ENCODE assay signal across 27 cellular contexts in the genomic region with DNA sequence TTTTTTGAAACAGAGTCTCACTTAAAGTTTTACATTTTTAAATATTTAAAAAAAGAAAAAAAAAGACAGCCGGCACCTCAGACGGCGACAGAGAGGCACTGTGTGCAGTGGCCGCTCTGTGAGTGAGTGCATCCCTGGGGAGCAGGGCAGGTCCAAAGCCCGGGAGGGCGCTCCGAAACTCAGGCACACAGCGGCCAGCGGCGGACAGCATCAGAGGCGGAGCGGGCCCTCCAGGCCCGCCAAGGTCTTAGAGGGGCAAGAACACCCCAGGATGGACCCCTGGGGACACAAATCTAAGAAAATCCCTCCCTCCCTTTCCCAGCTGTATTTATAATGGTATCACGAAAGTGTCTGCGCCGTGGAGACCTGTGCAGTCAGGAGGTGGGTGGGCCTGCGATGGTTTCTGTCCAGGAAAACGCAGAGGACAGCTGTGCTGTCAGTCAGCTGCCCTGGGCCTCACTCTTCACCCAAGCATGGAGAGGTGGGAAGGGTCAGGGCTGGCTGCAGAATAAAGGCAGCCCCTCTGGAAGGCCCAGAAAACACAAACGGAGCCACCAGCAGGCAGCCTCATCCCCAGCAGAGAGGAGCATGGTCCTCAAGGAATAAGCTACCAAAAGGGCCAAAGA. TPM values are rescaled to one million over a fixed set of nuclear protein-coding genes. Genes with fewer than 3 reads are reported as not detected.
A peak's percentile ranks its signal among the peaks of the same experiment; 100 is the strongest.
DNase-seq lines count a peak whose midpoint lies in the region; ATAC-seq, FAIRE-seq and TF ChIP-seq lines count a peak whose summit lies in the region.
"Had no signal": no experiment of that assay in that cellular context is flagged by ENCODE, and none has a peak within 500 bp of the region (broad histone marks: within the 10 kb centered on the region; RNA-seq: fewer than 3 reads in every experiment).

No MANE protein-coding gene starts in this region.

- no peaks in the 10 kb centered on the region for H3K27me3 ChIP-seq in HepG2 (ENCODE audit: control insufficient read depth in 1 of 2, insufficient read depth in 2 of 2, low read length in 2 of 2)
- H3K27me3 ChIP-seq in psoas muscle (ENCODE audit: insufficient read depth in 3 of 3, low read length in 2 of 3), result no peaks in the 10 kb centered on the region
- no peaks in the 10 kb centered on the region for H3K27me3 ChIP-seq in colonic mucosa
- H3K27me3 ChIP-seq: brain microvascular endothelial cell, sigmoid colon had no signal

- no TSS peak for BruUV-seq in HepG2 (replicated peaks; lab: Mats Ljungman, UMichigan)

- ATAC-seq in WTC11, result no peak
- no peak for ATAC-seq in HepG2
- ATAC-seq in psoas muscle, result peak in 1 of 4 donors; percentile 40
- ATAC-seq in GM19324 (IDR thresholded peaks at IDR 0.05; ENCODE audit: low FRiP score, unreplicated experiment), result no peak
- ATAC-seq: activated T-helper 17 cell treated with anti-CD3 and anti-CD28 coated beads, Interleukin-2, amount 50 U/mL, for 72 hours; HCT116; left colon had no signal

- no peak for FAIRE-seq in HepG2 (lab: Jason Lieb, UNC)
- FAIRE-seq: endothelial cell of umbilical vein, frontal cortex, GM12891 had no signal

- H3K4me3 Mint-ChIP-seq in WTC11, result no peak overlapping the region
- H3K4me3 Mint-ChIP-seq in immature natural killer cell, result no peak overlapping the region
- H3K4me3 Mint-ChIP-seq: activated CD4-positive, alpha-beta memory T cell treated with anti-CD3 and anti-CD28 coated beads, Interleukin-2, amount 10 ng/mL, durations not matched to agents 7 days and 5 days; activated T-helper 17 cell treated with anti-CD3 and anti-CD28 coated beads, Interleukin-2, amount 50 U/mL, for 72 hours; T-helper 2 cell treated with Interferon-gamma antibody and Interleukin-4, amounts not matched to agents 5 μg/mL and 100 μg/mL, for 36 hours; type B pancreatic cell had no signal

- H2AFZ ChIP-seq in HepG2 (ENCODE audit: low read length), result no peak overlapping the region

- POLR2A ChIA-PET in WTC11 (lab: Charles Lee), result interaction anchor here (0.7 kb wide), 1 partner anchor 31 kb away, joined by 3 read pairs; no protein-coding TSS in a partner anchor
- POLR2A ChIA-PET in HepG2 (lab: Yijun Ruan, JAX), result no interaction called here

- no peak overlapping the region for H3K27ac ChIP-seq in HepG2 (ENCODE audit: extremely low read length, insufficient read depth, low read length)
- H3K27ac ChIP-seq in psoas muscle, result peak overlapping the region; percentile 60
- H3K27ac ChIP-seq in colonic mucosa, result no peak overlapping the region
- H3K27ac ChIP-seq: brain microvascular endothelial cell, prostate gland, sigmoid colon had no signal

- H3K9me3 ChIP-seq in HepG2 (ENCODE audit: low read length) (no peaks in the 10 kb centered on the region), psoas muscle (no peaks in the 10 kb centered on the region), colonic mucosa (no peaks in the 10 kb centered on the region)
- H3K9me3 ChIP-seq: prostate gland, sigmoid colon had no signal

- DNase-seq in GM13977 (ENCODE audit: low spot score) (peak; percentile 20), WTC11 (ENCODE audit: low spot score) (no peak), HepG2 (ENCODE audit: low spot score) (no peak), psoas muscle (peak in 1 of 2 donors; percentile 56), immature natural killer cell (no peak), colonic mucosa (no peak), NCI-H1436 (lab: John Stamatoyannopoulos, UW) (no peak)
- DNase-seq: activated CD4-positive, alpha-beta memory T cell treated with anti-CD3 and anti-CD28 coated beads, Interleukin-2, amount 10 ng/mL, durations not matched to agents 7 days and 5 days; activated CD4-positive, alpha-beta T cell treated with anti-CD3 and anti-CD28 coated beads for 1 hour; activated naive CD4-positive, alpha-beta T cell treated with anti-CD3 and anti-CD28 coated beads, Interleukin-2, amount 50 U/mL, for 16 hours; left colon; mesendoderm; NCI-H510A; OCI-M1; stimulated activated CD4-positive, alpha-beta T cell treated with anti-CD3 and anti-CD28 coated beads, Interleukin-15, amount 100 ng/mL, for 24 hours; stimulated activated CD4-positive, alpha-beta T cell treated with anti-CD3 and anti-CD28 coated beads, Interleukin-4, amount 100 ng/mL, for 4 hours had no signal

- TF ChIP-seq RAD21 in HepG2 (CRISPR knock-in tag; IDR thresholded peaks at IDR 0.05), result no peak

- CTCF ChIA-PET in WTC11 (lab: Charles Lee) (interaction anchor here (2.3 kb wide), 1 partner anchor 11 kb away, joined by 7 read pairs; no protein-coding TSS in a partner anchor), HepG2 (lab: Yijun Ruan, JAX; ENCODE audit: low intra/inter-chr PET ratio, low total read pairs) (no interaction called here)

- peaks cover 65% of the 10 kb centered on the region for H3K4me1 ChIP-seq in HepG2 (ENCODE audit: insufficient read depth, low read length)
- H3K4me1 ChIP-seq in psoas muscle, result peaks cover 77% of the 10 kb centered on the region
- H3K4me1 ChIP-seq in colonic mucosa, result no peaks in the 10 kb centered on the region

- 96% methylated on average over 19 of the region's 19 CpGs for WGBS in HepG2 (ENCODE audit: low lambda C conversion rate)
- WGBS in psoas muscle, 3 donors, result 37 to 62% (median 44%) methylated on average over 19 of the region's 19 CpGs

- H4K20me1 ChIP-seq in HepG2 (ENCODE audit: insufficient read depth, low read length), result peaks cover 27% of the 10 kb centered on the region; the same call in 1 of the 2 replicates

- intact Hi-C loops in HepG2 (cut with micrococcal nuclease; ENCODE audit: unreplicated experiment), result no loop called here
- intact Hi-C loops in psoas muscle (cut with DNase I), result loop anchor here in 1 of 2 donors (5.0 kb wide), 1 partner anchor 115 kb away; no protein-coding TSS in a partner anchor
- intact Hi-C loops in colonic mucosa (cut with DNase I), result no loop called here

- TF ChIP-seq POLR2A in HepG2 (IDR thresholded peaks at IDR 0.05; ENCODE audit: insufficient read depth in 1 of 2, low read depth in 2 of 2, low read length in 2 of 2), result no peak

- H3K36me3 Mint-ChIP-seq in WTC11, result no peaks in the 10 kb centered on the region
- H3K36me3 Mint-ChIP-seq in immature natural killer cell, result no peaks in the 10 kb centered on the region
- H3K36me3 Mint-ChIP-seq: type B pancreatic cell had no signal

- H3K27me3 Mint-ChIP-seq in WTC11 (ENCODE audit: low read depth) (no peaks in the 10 kb centered on the region), immature natural killer cell (ENCODE audit: low read depth in 3 of 3) (peaks cover 0 to 3% (median 2%) of the 10 kb centered on the region in 3 donors)
- H3K27me3 Mint-ChIP-seq: activated CD4-positive, alpha-beta memory T cell treated with anti-CD3 and anti-CD28 coated beads, Interleukin-2, amount 10 ng/mL, durations not matched to agents 7 days and 5 days; activated T-helper 17 cell treated with anti-CD3 and anti-CD28 coated beads, Interleukin-2, amount 50 U/mL, for 72 hours; type B pancreatic cell had no signal

- no peak overlapping the region for H3K4me2 ChIP-seq in HepG2 (ENCODE audit: low read depth, low read length)

- peaks cover 88% of the 10 kb centered on the region for H3K79me2 ChIP-seq in HepG2 (ENCODE audit: insufficient read depth, low read length)

- H3K36me3 ChIP-seq in HepG2 (replicated peaks in 1 of 2; ENCODE audit: control insufficient read depth in 1 of 2, insufficient read depth in 2 of 2, low read length in 2 of 2) (no peaks in the 10 kb centered on the region), psoas muscle (ENCODE audit: insufficient read depth in 1 of 2, low read depth in 1 of 2) (no peaks in the 10 kb centered on the region), colonic mucosa (no peaks in the 10 kb centered on the region)
- H3K36me3 ChIP-seq: brain microvascular endothelial cell, prostate gland, sigmoid colon had no signal

- H3K27ac Mint-ChIP-seq in WTC11, result peak overlapping the region; percentile 20
- no peak overlapping the region for H3K27ac Mint-ChIP-seq in immature natural killer cell
- H3K27ac Mint-ChIP-seq: activated CD4-positive, alpha-beta memory T cell treated with anti-CD3 and anti-CD28 coated beads, Interleukin-2, amount 10 ng/mL, durations not matched to agents 7 days and 5 days; T-helper 2 cell treated with Interferon-gamma antibody and Interleukin-4, amounts not matched to agents 5 μg/mL and 100 μg/mL, for 36 hours; type B pancreatic cell had no signal

- H3K4me3 ChIP-seq in HepG2 (replicated peaks in 1 of 3; ENCODE audit: insufficient read depth in 1 of 3, low read depth in 2 of 3, low read length in 3 of 3) (no peak overlapping the region), psoas muscle (peak overlapping the region; percentile 20), colonic mucosa (no peak overlapping the region)
- H3K4me3 ChIP-seq: prostate gland, sigmoid colon had no signal

- H3K4me1 Mint-ChIP-seq in WTC11 (peaks cover 34% of the 10 kb centered on the region), immature natural killer cell (peaks cover 51 to 70% of the 10 kb centered on the region in 2 donors)
- H3K4me1 Mint-ChIP-seq: activated CD4-positive, alpha-beta memory T cell treated with anti-CD3 and anti-CD28 coated beads, Interleukin-2, amount 10 ng/mL, durations not matched to agents 7 days and 5 days had no signal

- H3K9me3 Mint-ChIP-seq in WTC11 (no peaks in the 10 kb centered on the region), immature natural killer cell (no peaks in the 10 kb centered on the region)
- H3K9me3 Mint-ChIP-seq: activated CD4-positive, alpha-beta memory T cell treated with anti-CD3 and anti-CD28 coated beads, Interleukin-2, amount 10 ng/mL, durations not matched to agents 7 days and 5 days; activated T-helper 17 cell treated with anti-CD3 and anti-CD28 coated beads, Interleukin-2, amount 50 U/mL, for 72 hours; T-helper 2 cell treated with Interferon-gamma antibody and Interleukin-4, amounts not matched to agents 5 μg/mL and 100 μg/mL, for 36 hours; type B pancreatic cell had no signal

- in situ Hi-C loops in GM13977 (cut with MboI; ENCODE audit: low pct_unique_long_range_greater_than_20kb, low sequenced_read_pairs, unreplicated experiment) (loop anchor here (10.0 kb wide), 1 partner anchor 123 kb away; a partner anchor contains a TSS), HepG2 (cut with HindIII; ENCODE audit: extremely low pct_ligation_motif_present, low pct_unique_long_range_greater_than_20kb) (no loop called here)

- H3K9ac ChIP-seq in HepG2 (ENCODE audit: insufficient read depth, low read depth, low read length) (no peak overlapping the region), colonic mucosa (ENCODE audit: low read depth in 2 of 2, low read length in 2 of 2) (no peak overlapping the region)

- TF ChIP-seq EP300 in HepG2 (IDR thresholded peaks at IDR 0.05; ENCODE audit: low read depth in 2 of 2, low read length in 2 of 2), result no peak
- TF ChIP-seq EP300 in HepG2 (CRISPR knock-in tag; IDR thresholded peaks at IDR 0.05; ENCODE audit: borderline replicate concordance), result no peak

- TF ChIP-seq CTCF in GM13977 (IDR thresholded peaks at IDR 0.05; ENCODE audit: extremely low read depth, insufficient read depth, missing control alignments) (no peak), WTC11 (IDR thresholded peaks at IDR 0.05) (no peak), HepG2 (CRISPR knock-in tag; IDR thresholded peaks at IDR 0.05) (no peak), psoas muscle (IDR thresholded peaks at IDR 0.05) (no peak), colonic mucosa (IDR thresholded peaks at IDR 0.05) (no peak)

RNA-seq across cellular contexts. Expression of a gene that starts 43.8 kb away (rescaled TPM):
- total RNA-seq in WTC11 (2021) (31.0 to 34.4 TPM (median 33.7 TPM) in 3 replicates), HepG2 (2016; rRNA removed; fragmentation: Illumina TruSeq; extraction: Trizol) (12.0 and 12.2 TPM in 2 replicates), psoas muscle (10 to 100 TPM; 10.7 to 17.7 (median 14.4) TPM), colonic mucosa (10 to 100 TPM; 17.4 to 27.3 TPM)
- 13.2 and 13.9 TPM in 2 replicates for total RNA-seq in HepG2 (2016; cell fraction: cytosol; rRNA removed; fragmentation: Illumina TruSeq; extraction: Trizol; ENCODE audit: low read depth)
- 10.5 and 10.7 TPM in 2 replicates for total RNA-seq in HepG2 (2016; cell fraction: insoluble cytoplasmic fraction; rRNA removed; fragmentation: Illumina TruSeq; extraction: Trizol)
- total RNA-seq in HepG2 (2016; cell fraction: membrane; rRNA removed; fragmentation: Illumina TruSeq; extraction: Trizol), result 14.0 and 18.0 TPM in 2 replicates
- 14.1 and 16.1 TPM in 2 replicates for total RNA-seq in HepG2 (2016; cell fraction: nucleus; rRNA removed; fragmentation: Illumina TruSeq; extraction: Trizol)
- polyA plus RNA-seq in HepG2 (2011; rRNA removed) (5.9 and 6.6 TPM in 2 replicates), psoas muscle (1 to 10 TPM; 2.8 to 6.3 (median 3.3) TPM), immature natural killer cell (1 to 10 TPM in 2 of 3 donors, under 1 TPM in 1; 0.04 to 3.2 (median 1.1) TPM)
- polyA plus RNA-seq in HepG2 (2011; cell fraction: cytosol; rRNA removed), result 5.5 and 6.6 TPM in 2 replicates
- 27.0 and 32.1 TPM in 2 replicates for polyA plus RNA-seq in HepG2 (2011; cell fraction: nucleus; rRNA removed)
- 18.4 and 21.6 TPM in 2 replicates for polyA plus RNA-seq in HepG2 (2012)
- polyA plus RNA-seq in HepG2 (2016; cell fraction: cytosol; fragmentation: Illumina TruSeq; extraction: Trizol; ENCODE audit: low read depth), result 2.0 and 2.2 TPM in 2 replicates
- 19.2 and 31.8 TPM in 2 replicates for polyA plus RNA-seq in HepG2 (2016; cell fraction: insoluble cytoplasmic fraction; fragmentation: Illumina TruSeq; extraction: Trizol; ENCODE audit: low read depth)
- polyA plus RNA-seq in HepG2 (2016; cell fraction: membrane; fragmentation: Illumina TruSeq; extraction: Trizol; ENCODE audit: low read depth), result 8.0 and 10.2 TPM in 2 replicates
- polyA plus RNA-seq in HepG2 (2016; cell fraction: nucleus; fragmentation: Illumina TruSeq; extraction: Trizol; ENCODE audit: insufficient read depth, low read depth), result 44.2 and 48.9 TPM in 2 replicates
- 9.9 and 36.8 TPM in 2 replicates for polyA minus RNA-seq in HepG2 (2011; rRNA and poly(A)+ RNA removed; ENCODE audit: low replicate concordance)
- 21.1 and 21.8 TPM in 2 replicates for polyA minus RNA-seq in HepG2 (2011; cell fraction: cytosol; rRNA and poly(A)+ RNA removed)
- polyA minus RNA-seq in HepG2 (2011; cell fraction: nucleus; rRNA and poly(A)+ RNA removed), result 21.1 and 25.4 TPM in 2 replicates
